ENCODE assay signal across 1 cellular context in genomic region chr14:20684662-20685456, GRCh38.
A peak's percentile ranks its signal among the peaks of the same experiment; 100 is the strongest.
TF ChIP-seq lines count a peak whose summit lies in the region.

No MANE protein-coding gene starts in this region.

TF ChIP-seq in HepG2, 621 proteins besides CTCF, POLR2A, EP300 and RAD21 (continued from another document and continues in another):
- TF ChIP-seq ZNF335 (CRISPR knock-in tag; IDR thresholded peaks at IDR 0.05) = no peak
- TF ChIP-seq, protein P1, sequence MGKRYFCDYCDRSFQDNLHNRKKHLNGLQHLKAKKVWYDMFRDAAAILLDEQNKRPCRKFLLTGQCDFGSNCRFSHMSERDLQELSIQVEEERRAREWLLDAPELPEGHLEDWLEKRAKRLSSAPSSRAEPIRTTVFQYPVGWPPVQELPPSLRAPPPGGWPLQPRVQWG (CRISPR knock-in tag; IDR thresholded peaks at IDR 0.05; ENCODE audit: borderline replicate concordance, low read depth) = no peak
- TF ChIP-seq, protein P2, sequence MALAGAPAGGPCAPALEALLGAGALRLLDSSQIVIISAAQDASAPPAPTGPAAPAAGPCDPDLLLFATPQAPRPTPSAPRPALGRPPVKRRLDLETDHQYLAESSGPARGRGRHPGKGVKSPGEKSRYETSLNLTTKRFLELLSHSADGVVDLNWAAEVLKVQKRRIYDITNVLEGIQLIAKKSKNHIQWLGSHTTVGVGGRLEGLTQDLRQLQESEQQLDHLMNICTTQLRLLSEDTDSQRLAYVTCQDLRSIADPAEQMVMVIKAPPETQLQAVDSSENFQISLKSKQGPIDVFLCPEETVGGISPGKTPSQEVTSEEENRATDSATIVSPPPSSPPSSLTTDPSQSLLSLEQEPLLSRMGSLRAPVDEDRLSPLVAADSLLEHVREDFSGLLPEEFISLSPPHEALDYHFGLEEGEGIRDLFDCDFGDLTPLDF (CRISPR knock-in tag; IDR thresholded peaks at IDR 0.05) = no peak
- no peak for TF ChIP-seq MXD4 (CRISPR knock-in tag; IDR thresholded peaks at IDR 0.05)
- TF ChIP-seq GATAD1 (CRISPR knock-in tag; IDR thresholded peaks at IDR 0.05) = no peak
- peak; percentile 17; the same call in 1 of the 2 replicates for TF ChIP-seq GLI4 (CRISPR knock-in tag; IDR thresholded peaks at IDR 0.05; ENCODE audit: borderline replicate concordance)
- no peak for TF ChIP-seq SRY (CRISPR knock-in tag; IDR thresholded peaks at IDR 0.05)
- TF ChIP-seq TMF1 (CRISPR knock-in tag; IDR thresholded peaks at IDR 0.05; ENCODE audit: low read depth) = no peak
- 0 out of 2 replicates have a peak, but pooled peaks have one; percentile 2 for TF ChIP-seq CCDC6 (CRISPR knock-in tag; IDR thresholded peaks at IDR 0.05)
- TF ChIP-seq PITX1 (CRISPR knock-in tag; IDR thresholded peaks at IDR 0.05) = no peak
- TF ChIP-seq PAF1 (CRISPR knock-in tag; IDR thresholded peaks at IDR 0.05) = no peak
- no peak for TF ChIP-seq NR2F2 (IDR thresholded peaks at IDR 0.05; ENCODE audit: borderline replicate concordance, low read depth)
- TF ChIP-seq SNAPC4 (CRISPR knock-in tag; IDR thresholded peaks at IDR 0.05) = no peak; the same call in 1 of the 2 replicates
- no peak for TF ChIP-seq ZNF235 (CRISPR knock-in tag; IDR thresholded peaks at IDR 0.05; ENCODE audit: borderline replicate concordance)
- TF ChIP-seq GATA4 (IDR thresholded peaks at IDR 0.05; ENCODE audit: borderline replicate concordance, low read depth) = no peak
- no peak for TF ChIP-seq ZFP1 (CRISPR knock-in tag; IDR thresholded peaks at IDR 0.05)
- TF ChIP-seq CBX5 (CRISPR knock-in tag; IDR thresholded peaks at IDR 0.05; ENCODE audit: borderline replicate concordance) = 0 out of 2 replicates have a peak, but pooled peaks have one; percentile 3
- no peak for TF ChIP-seq MEF2D (CRISPR knock-in tag; IDR thresholded peaks at IDR 0.05)
- no peak; the same call in 1 of the 2 replicates for TF ChIP-seq POGZ (CRISPR knock-in tag; IDR thresholded peaks at IDR 0.05)
- TF ChIP-seq ZNF724P (CRISPR knock-in tag; IDR thresholded peaks at IDR 0.05; ENCODE audit: borderline replicate concordance) = 0 out of 2 replicates have a peak, but pooled peaks have one; percentile 31
- peak; percentile 94 for TF ChIP-seq CEBPB (IDR thresholded peaks at IDR 0.05; ENCODE audit: borderline replicate concordance, low read depth, low read length)
- TF ChIP-seq ZBTB43 (CRISPR knock-in tag; conservative IDR thresholded peaks at IDR 0.05) = peak; percentile 28; the same call in 1 of the 2 replicates
- 0 out of 2 replicates have a peak, but pooled peaks have one; percentile 13 for TF ChIP-seq ZNF546 (CRISPR knock-in tag; conservative IDR thresholded peaks at IDR 0.05)
- no peak for TF ChIP-seq MBNL3 (CRISPR knock-in tag; conservative IDR thresholded peaks at IDR 0.05)
- TF ChIP-seq HNRNPL (IDR thresholded peaks at IDR 0.05; ENCODE audit: low read depth, low read length) = 0 out of 2 replicates have a peak, but pooled peaks have one; percentile 34
- TF ChIP-seq JUND (CRISPR knock-in tag; IDR thresholded peaks at IDR 0.05) = 0 out of 2 replicates have a peak, but pooled peaks have one; percentile 19
- TF ChIP-seq NBN (conservative IDR thresholded peaks at IDR 0.05) = no peak
- TF ChIP-seq SMAD9 (CRISPR knock-in tag; IDR thresholded peaks at IDR 0.05) = no peak
- TF ChIP-seq ZNF781 (CRISPR knock-in tag; IDR thresholded peaks at IDR 0.05; ENCODE audit: borderline replicate concordance, not compliant biosample characterization) = no peak
- peak; percentile 30 for TF ChIP-seq HDAC1 (CRISPR knock-in tag; IDR thresholded peaks at IDR 0.05)
- peak; percentile 28; the same call in 1 of the 2 replicates for TF ChIP-seq ZNF430 (CRISPR knock-in tag; IDR thresholded peaks at IDR 0.05)
- TF ChIP-seq POLR2AphosphoS2 (IDR thresholded peaks at IDR 0.05; ENCODE audit: low read depth, low read length) = no peak
- no peak for TF ChIP-seq IRX3 (CRISPR knock-in tag; IDR thresholded peaks at IDR 0.05; ENCODE audit: borderline replicate concordance, low read depth)
- TF ChIP-seq, protein P3, sequence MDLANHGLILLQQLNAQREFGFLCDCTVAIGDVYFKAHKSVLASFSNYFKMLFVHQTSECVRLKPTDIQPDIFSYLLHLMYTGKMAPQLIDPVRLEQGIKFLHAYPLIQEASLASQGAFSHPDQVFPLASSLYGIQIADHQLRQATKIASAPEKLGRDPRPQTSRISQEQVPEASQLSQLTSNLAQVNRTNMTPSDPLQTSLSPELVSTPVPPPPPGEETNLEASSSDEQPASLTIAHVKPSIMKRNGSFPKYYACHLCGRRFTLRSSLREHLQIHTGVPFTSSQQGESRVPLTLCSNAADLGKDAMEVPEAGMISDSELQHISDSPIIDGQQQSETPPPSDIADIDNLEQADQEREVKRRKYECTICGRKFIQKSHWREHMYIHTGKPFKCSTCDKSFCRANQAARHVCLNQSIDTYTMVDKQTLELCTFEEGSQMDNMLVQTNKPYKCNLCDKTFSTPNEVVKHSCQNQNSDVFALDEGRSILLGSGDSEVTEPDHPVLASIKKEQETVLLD (CRISPR knock-in tag; IDR thresholded peaks at IDR 0.05; ENCODE audit: low read depth) = 0 out of 2 replicates have a peak, but pooled peaks have one; percentile 17
- no peak for TF ChIP-seq ZBTB46 (CRISPR knock-in tag; IDR thresholded peaks at IDR 0.05; ENCODE audit: borderline replicate concordance)
- peak; percentile 69 for TF ChIP-seq GATAD2A (CRISPR knock-in tag; IDR thresholded peaks at IDR 0.05)
- no peak for TF ChIP-seq ZNF576 (CRISPR knock-in tag; IDR thresholded peaks at IDR 0.05)
- no peak for TF ChIP-seq HIVEP1 (CRISPR knock-in tag; IDR thresholded peaks at IDR 0.05)
- TF ChIP-seq FOSL1 (CRISPR knock-in tag; IDR thresholded peaks at IDR 0.05; ENCODE audit: borderline replicate concordance) = no peak
- TF ChIP-seq PHF5A (CRISPR knock-in tag; IDR thresholded peaks at IDR 0.05; ENCODE audit: low read depth, unreplicated experiment) = no peak
- no peak for TF ChIP-seq ZNF605 (CRISPR knock-in tag; IDR thresholded peaks at IDR 0.05)
- 0 out of 2 replicates have a peak, but pooled peaks have one; percentile 66 for TF ChIP-seq ZNF552 (CRISPR knock-in tag; IDR thresholded peaks at IDR 0.05; ENCODE audit: borderline replicate concordance)
- TF ChIP-seq ZNF343 (CRISPR knock-in tag; IDR thresholded peaks at IDR 0.05) = 0 out of 2 replicates have a peak, but pooled peaks have one; percentile 13
- TF ChIP-seq ZNF577 (CRISPR knock-in tag; IDR thresholded peaks at IDR 0.05; ENCODE audit: borderline replicate concordance, low read depth) = peak; percentile 64; the same call in 1 of the 2 replicates
- no peak for TF ChIP-seq ZNF234 (CRISPR knock-in tag; conservative IDR thresholded peaks at IDR 0.05)
- 0 out of 2 replicates have a peak, but pooled peaks have one; percentile 26 for TF ChIP-seq PHF20 (CRISPR knock-in tag; IDR thresholded peaks at IDR 0.05)
- 0 out of 2 replicates have a peak, but pooled peaks have one; percentile 1 for TF ChIP-seq ZNF124 (CRISPR knock-in tag; IDR thresholded peaks at IDR 0.05)
- TF ChIP-seq TAF1 (CRISPR knock-in tag; IDR thresholded peaks at IDR 0.05) = no peak; the same call in 1 of the 2 replicates
- TF ChIP-seq, protein P4, sequence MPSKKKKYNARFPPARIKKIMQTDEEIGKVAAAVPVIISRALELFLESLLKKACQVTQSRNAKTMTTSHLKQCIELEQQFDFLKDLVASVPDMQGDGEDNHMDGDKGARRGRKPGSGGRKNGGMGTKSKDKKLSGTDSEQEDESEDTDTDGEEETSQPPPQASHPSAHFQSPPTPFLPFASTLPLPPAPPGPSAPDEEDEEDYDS (CRISPR knock-in tag; IDR thresholded peaks at IDR 0.05) = peak; percentile 5; the same call in 1 of the 2 replicates
- TF ChIP-seq JUN (CRISPR knock-in tag; IDR thresholded peaks at IDR 0.05) = no peak
- no peak for TF ChIP-seq GPBP1L1 (CRISPR knock-in tag; IDR thresholded peaks at IDR 0.05)
- TF ChIP-seq HOXA5 (CRISPR knock-in tag; IDR thresholded peaks at IDR 0.05) = 0 out of 2 replicates have a peak, but pooled peaks have one; percentile 31
